Comparison of ENCODE assay signal across 27 cellular contexts in genomic region chr12:108134744-108135143, GRCh38. TPM values are rescaled to one million over a fixed set of nuclear protein-coding genes. Genes with fewer than 3 reads are reported as not detected.
DNase-seq lines count a peak whose midpoint lies in the region; ATAC-seq, FAIRE-seq and TF ChIP-seq lines count a peak whose summit lies in the region.
"Had no signal": no experiment of that assay in that cellular context is flagged by ENCODE, and none has a peak within 500 bp of the region (broad histone marks: within the 10 kb centered on the region; RNA-seq: fewer than 3 reads in every experiment).

No MANE protein-coding gene starts in this region.

- POLR2A ChIA-PET in HEK293 (lab: Yijun Ruan, JAX) (no interaction called here), K562 (lab: Yijun Ruan, JAX) (interaction anchor here (0.6 to 1.5 kb wide), 3 partner anchors 11 to 493 kb away, joined by 3 to 6 read pairs (median 4); no protein-coding TSS in a partner anchor)

- intact Hi-C loops in K562 (cut with micrococcal nuclease): no loop called here
- intact Hi-C loops in thyroid gland (cut with DNase I): no loop called here
- intact Hi-C loops in vagina (cut with DNase I): no loop called here

- ATAC-seq in K562 (no peak), HG02870 (IDR thresholded peaks at IDR 0.05; ENCODE audit: unreplicated experiment) (no peak)

- TF ChIP-seq EP300 in K562 (IDR thresholded peaks at IDR 0.05; ENCODE audit: low read length) (no peak), suprapubic skin (IDR thresholded peaks at IDR 0.05) (no peak)

- BruUV-seq in K562 (replicated peaks; lab: Mats Ljungman, UMichigan): no TSS peak

- TF ChIP-seq POLR2A in K562 (conservative IDR thresholded peaks at IDR 0.05) (no peak), erythroblast (IDR thresholded peaks at IDR 0.05; ENCODE audit: low read length) (no peak), thyroid gland (IDR thresholded peaks at IDR 0.05) (no peak), suprapubic skin (IDR thresholded peaks at IDR 0.05) (no peak), vagina (IDR thresholded peaks at IDR 0.05) (no peak)

- no peak for TF ChIP-seq CTCF in HEK293 (tag by site-specific recombination; IDR thresholded peaks at IDR 0.05)
- TF ChIP-seq CTCF in K562 (IDR thresholded peaks at IDR 0.05 in 2 of 3, conservative IDR thresholded peaks at IDR 0.05 in 1 of 3; ENCODE audit: insufficient read depth in 2 of 3, low read depth in 1 of 3, low read length in 3 of 3): no peak
- no peak for TF ChIP-seq CTCF in thyroid gland (IDR thresholded peaks at IDR 0.05)
- no peak for TF ChIP-seq CTCF in suprapubic skin (IDR thresholded peaks at IDR 0.05)
- no peak for TF ChIP-seq CTCF in vagina (IDR thresholded peaks at IDR 0.05)

- H3K4me3 ChIP-seq in HEK293 (ENCODE audit: low read depth, low read length) (no peak overlapping the region), K562 (no peak overlapping the region), thyroid gland (replicated peaks in 1 of 3) (no peak overlapping the region), suprapubic skin (no peak overlapping the region), vagina (no peak overlapping the region)
- H3K4me3 ChIP-seq: BLaER1 had no signal

- no peaks in the 10 kb centered on the region; a peak in 1 of 5 replicates for H3K27me3 ChIP-seq in K562 (ENCODE audit: control insufficient read depth in 2 of 2, insufficient read depth in 2 of 2, low read length in 2 of 2)
- H3K27me3 ChIP-seq in thyroid gland: no peaks in the 10 kb centered on the region
- H3K27me3 ChIP-seq in suprapubic skin: peaks cover 43% of the 10 kb centered on the region
- no peaks in the 10 kb centered on the region for H3K27me3 ChIP-seq in vagina
- H3K27me3 ChIP-seq: BE2C had no signal

- H4K20me1 ChIP-seq in K562 (replicated peaks; ENCODE audit: control insufficient read depth, insufficient read depth, low read length): no peaks in the 10 kb centered on the region

- H2AFZ ChIP-seq in K562 (ENCODE audit: low read depth, low read length): no peak overlapping the region

- 82% methylated on average over 4 of the region's 5 CpGs for WGBS in K562 (ENCODE audit: insufficient coverage, low coverage, missing lambda C conversion rate)
- 90 to 97% methylated on average over 5 of the region's 5 CpGs for WGBS in thyroid gland, 2 donors
- 90% methylated on average over 5 of the region's 5 CpGs for WGBS in suprapubic skin

- H3K79me2 ChIP-seq in K562 (ENCODE audit: control insufficient read depth, insufficient read depth, low read length): peaks cover 4% of the 10 kb centered on the region; the same call in 1 of the 3 replicates

- CTCF ChIA-PET in HEK293 (lab: Yijun Ruan, JAX) (no interaction called here), K562 (lab: Yijun Ruan, JAX; ENCODE audit: low intra/inter-chr PET ratio) (no interaction called here)

- H3K9ac ChIP-seq in K562 (ENCODE audit: insufficient read depth in 1 of 2, low read depth in 2 of 2, low read length in 2 of 2): no peak overlapping the region
- H3K9ac ChIP-seq: BLaER1 had no signal

- H3K36me3 ChIP-seq in HEK293 (ENCODE audit: control insufficient read depth in 2 of 2, insufficient read depth in 1 of 2, low read length in 2 of 2) (no peaks in the 10 kb centered on the region), K562 (ENCODE audit: control insufficient read depth, insufficient read depth, low read length) (no peaks in the 10 kb centered on the region), thyroid gland (no peaks in the 10 kb centered on the region), suprapubic skin (no peaks in the 10 kb centered on the region), vagina (no peaks in the 10 kb centered on the region)
- H3K36me3 ChIP-seq: BE2C, BLaER1 had no signal

- no peaks in the 10 kb centered on the region for H3K9me1 ChIP-seq in K562 (ENCODE audit: control insufficient read depth, insufficient read depth, low read length)

- DNase-seq in K562 (ENCODE audit: extremely low read depth in 1 of 4, low spot score in 3 of 4) (no peak), erythroblast (lab: John Stamatoyannopoulos, UW) (peak; percentile 12 to 15), thyroid gland (no peak), suprapubic skin (ENCODE audit: low spot score in 2 of 2) (no peak), vagina (ENCODE audit: extremely low spot score in 2 of 2) (no peak)
- DNase-seq: 8988T; ACHN; BE2C; C1 segment of cervical spinal cord; Caco-2; Calu3; CD4-positive, alpha-beta memory T cell; CD4-positive, CD25-positive, alpha-beta regulatory T cell; CD8-positive, alpha-beta memory T cell; DMS79 treated with DMSO at 0.1 percent for 48 hours; GF-D8 had no signal

- FAIRE-seq in K562 (lab: Jason Lieb, UNC): peak; percentile 46
- FAIRE-seq: A204.1, D721Med, G401.6, GM12891, GM19239 had no signal

- H3K4me2 ChIP-seq in K562 (ENCODE audit: insufficient read depth, low read length): no peak overlapping the region
- H3K4me2 ChIP-seq: BLaER1 had no signal

- H3K27ac ChIP-seq in HEK293 (ENCODE audit: extremely low read depth, low read depth, low read length) (no peak overlapping the region), K562 (ENCODE audit: extremely low read depth, low read depth, low read length) (no peak overlapping the region), thyroid gland (peak overlapping the region in 2 of 3 donors; percentile 76 to 92), suprapubic skin (no peak overlapping the region), vagina (no peak overlapping the region)
- H3K27ac ChIP-seq: BLaER1 had no signal

- H3K9me3 ChIP-seq in HEK293 (ENCODE audit: control insufficient read depth, insufficient read depth, low read depth, low read length): no peaks in the 10 kb centered on the region
- no peaks in the 10 kb centered on the region for H3K9me3 ChIP-seq in K562 (replicated peaks; ENCODE audit: control insufficient read depth, insufficient read depth, low read depth, low read length)
- no peaks in the 10 kb centered on the region for H3K9me3 ChIP-seq in thyroid gland
- no peaks in the 10 kb centered on the region for H3K9me3 ChIP-seq in suprapubic skin
- H3K9me3 ChIP-seq in vagina: no peaks in the 10 kb centered on the region
- H3K9me3 ChIP-seq: BE2C, BLaER1, Caco-2 had no signal

- in situ Hi-C loops in K562 (cut with MboI): no loop called here

- H3K4me1 ChIP-seq in HEK293 (ENCODE audit: control insufficient read depth, insufficient read depth, low read length): no peaks in the 10 kb centered on the region
- peaks cover 18 to 21% of the 10 kb centered on the region in 2 experiments; a peak in 3 of 5 replicates for H3K4me1 ChIP-seq in K562 (replicated peaks in 1 of 2; ENCODE audit: control insufficient read depth in 2 of 2, insufficient read depth in 2 of 2, low read length in 2 of 2)
- peaks cover 29 to 33% of the 10 kb centered on the region in 2 donors for H3K4me1 ChIP-seq in thyroid gland
- peaks cover 5% of the 10 kb centered on the region for H3K4me1 ChIP-seq in suprapubic skin
- peaks cover 3% of the 10 kb centered on the region for H3K4me1 ChIP-seq in vagina
- H3K4me1 ChIP-seq: BE2C, Caco-2 had no signal

- no peak for TF ChIP-seq RAD21 in K562 (CRISPR knock-in tag; conservative IDR thresholded peaks at IDR 0.05 in 1 of 2, IDR thresholded peaks at IDR 0.05 in 1 of 2)

TF ChIP-seq in HEK293, 187 proteins besides CTCF, POLR2A, EP300 and RAD21 (continues in another document):
- TF ChIP-seq ZNF140 (tag by site-specific recombination; IDR thresholded peaks at IDR 0.05): no peak
- TF ChIP-seq ZNF184 (tag by site-specific recombination; IDR thresholded peaks at IDR 0.05): no peak
- no peak for TF ChIP-seq ZBTB48 (tag by site-specific recombination; IDR thresholded peaks at IDR 0.05)
- TF ChIP-seq ZNF561 (tag by site-specific recombination; IDR thresholded peaks at IDR 0.05; ENCODE audit: borderline replicate concordance): no peak
- no peak for TF ChIP-seq IKZF3 (tag by site-specific recombination; IDR thresholded peaks at IDR 0.05)
- TF ChIP-seq ZNF521 (tag by site-specific recombination; IDR thresholded peaks at IDR 0.05): no peak
- TF ChIP-seq ZNF366 (tag by site-specific recombination; conservative IDR thresholded peaks at IDR 0.05): peak; percentile 65
- TF ChIP-seq MZF1 (tag by site-specific recombination; IDR thresholded peaks at IDR 0.05; ENCODE audit: borderline replicate concordance): no peak

TF ChIP-seq in K562, 482 proteins besides CTCF, POLR2A, EP300 and RAD21 (continues in another document):
- TF ChIP-seq ETS2 (tag; IDR thresholded peaks at IDR 0.05; ENCODE audit: borderline replicate concordance, poor library complexity, severe bottlenecking) (no peak), ARID1B (IDR thresholded peaks at IDR 0.05) (no peak)
- TF ChIP-seq, protein P1, sequence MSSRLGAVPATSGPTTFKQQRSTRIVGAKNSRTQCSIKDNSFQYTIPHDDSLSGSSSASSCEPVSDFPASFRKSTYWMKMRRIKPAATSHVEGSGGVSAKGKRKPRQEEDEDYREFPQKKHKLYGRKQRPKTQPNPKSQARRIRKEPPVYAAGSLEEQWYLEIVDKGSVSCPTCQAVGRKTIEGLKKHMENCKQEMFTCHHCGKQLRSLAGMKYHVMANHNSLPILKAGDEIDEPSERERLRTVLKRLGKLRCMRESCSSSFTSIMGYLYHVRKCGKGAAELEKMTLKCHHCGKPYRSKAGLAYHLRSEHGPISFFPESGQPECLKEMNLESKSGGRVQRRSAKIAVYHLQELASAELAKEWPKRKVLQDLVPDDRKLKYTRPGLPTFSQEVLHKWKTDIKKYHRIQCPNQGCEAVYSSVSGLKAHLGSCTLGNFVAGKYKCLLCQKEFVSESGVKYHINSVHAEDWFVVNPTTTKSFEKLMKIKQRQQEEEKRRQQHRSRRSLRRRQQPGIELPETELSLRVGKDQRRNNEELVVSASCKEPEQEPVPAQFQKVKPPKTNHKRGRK (tag; IDR thresholded peaks at IDR 0.05): no peak

RNA-seq across cellular contexts. Expression of gene WSCD2, which starts 5.7 kb away (rescaled TPM):
- total RNA-seq in K562 (2011; cell fraction: chromatin; rRNA removed; ENCODE audit: low replicate concordance): 0.65 and 4.6 TPM in 2 replicates
- total RNA-seq in K562 (2011; cell fraction: nucleolus; rRNA removed): 0.33 and 1.8 TPM in 2 replicates
- total RNA-seq in K562 (2011; cell fraction: nucleoplasm; rRNA removed): 2.8 and 3.4 TPM in 2 replicates
- total RNA-seq in K562 (2014; rRNA removed) (4.0 and 4.9 TPM in 2 replicates), K562 (2014; rRNA removed; fragmentation: Illumina TruSeq; extraction: Trizol) (3.0 TPM in 2 replicates), K562 (2015; rRNA removed; fragmentation: Illumina TruSeq; extraction: Trizol) (13.9 and 14.1 TPM in 2 replicates), K562 (2021) (4.0 and 5.0 TPM in 2 replicates), thyroid gland (100 to 1,000 TPM in 1 of 4 donors, 10 to 100 TPM in 3; 35.5 to 117 (median 81.4) TPM), suprapubic skin (1 to 10 TPM in 1 of 4 donors, under 1 TPM in 3; 0.13 to 4.6 (median 0.29) TPM), vagina (4.2 TPM)
- polyA plus RNA-seq in K562 (2011; rRNA removed) (0.88 and 0.91 TPM in 2 replicates), K562 (2014; fragmentation: Illumina TruSeq; extraction: Trizol) (2.8 and 5.2 TPM in 2 replicates), K562 (2014; fragmentation: Nextera tagmentation; extraction: Ambion mirVana) (under 1 TPM; 0.72 to 0.89 TPM), K562 (2014; rRNA removed) (4.1 and 6.0 TPM in 2 replicates)
- polyA plus RNA-seq in K562 (2011; cell fraction: cytosol; rRNA removed): 0.15 and 0.38 TPM in 2 replicates
- polyA plus RNA-seq in K562 (2011; cell fraction: nucleus; rRNA removed): 0.50 and 1.4 TPM in 2 replicates
- polyA plus RNA-seq in K562 (2012): 9.3 and 12.5 TPM in 2 replicates
- polyA minus RNA-seq in K562 (2011; rRNA and poly(A)+ RNA removed): 0.11 and 0.57 TPM in 2 replicates
- polyA minus RNA-seq in K562 (2011; cell fraction: cytosol; rRNA and poly(A)+ RNA removed): 1.2 TPM in 1 of 2 replicates, not detected in the other
- polyA minus RNA-seq in K562 (2011; cell fraction: nucleus; rRNA and poly(A)+ RNA removed): 0.67 and 3.7 TPM in 2 replicates
- total RNA-seq: A673; Caco-2; Calu3; CD4-positive, alpha-beta memory T cell; CD8-positive, alpha-beta memory T cell had no signal
- polyA plus RNA-seq: AG04450; CD14-positive monocyte; CD4-positive, alpha-beta memory T cell had no signal

Comparison
In these comparisons a context has a peak if more than half of its experiments do, and no peak if none do; other contexts are left out.
1. H3K27ac ChIP-seq: peak in thyroid gland (2 of 3); none in HEK293 (single experiment), K562 (single experiment), suprapubic skin (single experiment) and vagina (single experiment).
2. DNase-seq: peak in erythroblast (2 of 2); none in K562 (0 of 4), thyroid gland (0 of 2), suprapubic skin (0 of 2) and vagina (0 of 2).
3. Of the 44 proteins assayed by ChIP-seq in both K562 and HEK293: peak only in K562: none; only in HEK293: ATF2; in both: none; in neither: 43.